8 cellular contexts compared by ENCODE assay signal in the genomic region with DNA sequence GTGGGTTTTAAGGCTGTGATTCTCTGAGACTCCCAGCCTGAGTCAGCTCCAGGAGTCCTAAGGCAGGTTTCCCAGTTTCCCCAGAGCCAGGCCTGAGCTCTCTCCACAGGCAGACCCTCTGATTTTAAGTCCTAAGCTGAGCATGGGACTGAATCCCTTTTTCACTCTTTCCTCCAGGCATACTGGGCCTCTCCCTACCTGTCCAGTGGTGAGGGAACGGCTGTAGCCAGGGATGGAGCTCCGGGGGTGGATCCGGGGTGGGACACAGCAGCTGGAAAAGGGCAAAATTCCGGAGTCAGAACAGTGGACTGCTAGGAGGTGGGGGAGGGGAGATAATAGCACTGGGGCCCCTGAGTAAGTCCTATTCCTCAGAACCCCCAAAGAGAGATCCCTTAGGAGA. TPM values are rescaled to one million over a fixed set of nuclear protein-coding genes. Genes with fewer than 3 reads are reported as not detected.
"Had no signal": no experiment of that assay in that cellular context is flagged by ENCODE, and none has a peak within 500 bp of the region (broad histone marks: within the 10 kb centered on the region; RNA-seq: fewer than 3 reads in every experiment).

No MANE protein-coding gene starts in this region.

- H3K9ac ChIP-seq: GM23248 had no signal

- DNase-seq: GM23248, GOT3, H9, HCEC 1CT, KBM-7 had no signal

- H3K27ac ChIP-seq: GM23248, HL-60 had no signal

- H3K4me3 ChIP-seq: GM23248 had no signal

- H3K27ac Mint-ChIP-seq: H9, IgD-negative memory B cell had no signal

- H3K4me1 Mint-ChIP-seq: IgD-negative memory B cell had no signal

- H3K4me3 Mint-ChIP-seq: H9 had no signal

- ATAC-seq: HepG2 had no signal

- H3K36me3 Mint-ChIP-seq: IgD-negative memory B cell had no signal

- H3K9me3 Mint-ChIP-seq: H9, IgD-negative memory B cell had no signal

RNA-seq across cellular contexts. Expression of a gene that starts 30.0 kb away (rescaled TPM):
- polyA plus RNA-seq: GM23248 had no signal
